Comparison of ENCODE assay signal across 9 cellular contexts in genomic region chr13:106621833-106622232, GRCh38.
"Had no signal": no experiment of that assay in that cellular context is flagged by ENCODE, and none has a peak within 500 bp of the region (broad histone marks: within the 10 kb centered on the region; RNA-seq: fewer than 3 reads in every experiment).

No MANE protein-coding gene starts in this region.

- H3K27ac Mint-ChIP-seq: IgD-negative memory B cell had no signal

- H3K27ac ChIP-seq: HL-60, KMS-11 had no signal

- H3K9me3 Mint-ChIP-seq: IgD-negative memory B cell had no signal

- FAIRE-seq: HepG2, HTR-8/SVneo, K562 had no signal

- H3K9ac ChIP-seq: KMS-11 had no signal

- ATAC-seq: HepG2, K562 had no signal

- H3K4me3 Mint-ChIP-seq: IgD-negative memory B cell had no signal

- H3K4me2 ChIP-seq: KMS-11 had no signal

- H3K4me3 ChIP-seq: K562 had no signal

- H3K36me3 Mint-ChIP-seq: IgD-negative memory B cell had no signal

- DNase-seq: IMR-90, KBM-7, KG1 had no signal
